ENCODE assay signal across 1 cellular context in the genomic region with DNA sequence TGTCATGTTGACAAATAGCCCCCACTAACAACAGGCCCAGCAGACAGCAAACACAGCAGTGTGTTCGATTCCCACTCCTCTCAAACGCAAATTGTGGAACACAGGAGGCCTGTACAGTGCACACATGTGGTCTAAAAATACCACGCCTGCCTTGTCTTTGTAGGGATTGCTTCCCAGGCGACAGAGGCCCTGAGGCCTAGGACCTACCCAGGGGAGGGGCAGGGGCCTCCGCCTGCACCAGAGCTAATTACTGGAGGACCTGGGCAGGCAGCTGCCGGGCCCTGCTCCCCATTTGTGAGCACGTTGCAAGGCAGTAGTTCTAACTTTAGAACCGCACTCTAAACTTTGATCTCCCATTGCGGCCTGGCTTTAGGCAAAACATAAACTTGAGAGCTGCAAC.
TF ChIP-seq lines count a peak whose summit lies in the region.

No MANE protein-coding gene starts in this region.

TF ChIP-seq in GM23338, 12 proteins besides CTCF, POLR2A, EP300 and RAD21:
- TF ChIP-seq, protein P1, sequence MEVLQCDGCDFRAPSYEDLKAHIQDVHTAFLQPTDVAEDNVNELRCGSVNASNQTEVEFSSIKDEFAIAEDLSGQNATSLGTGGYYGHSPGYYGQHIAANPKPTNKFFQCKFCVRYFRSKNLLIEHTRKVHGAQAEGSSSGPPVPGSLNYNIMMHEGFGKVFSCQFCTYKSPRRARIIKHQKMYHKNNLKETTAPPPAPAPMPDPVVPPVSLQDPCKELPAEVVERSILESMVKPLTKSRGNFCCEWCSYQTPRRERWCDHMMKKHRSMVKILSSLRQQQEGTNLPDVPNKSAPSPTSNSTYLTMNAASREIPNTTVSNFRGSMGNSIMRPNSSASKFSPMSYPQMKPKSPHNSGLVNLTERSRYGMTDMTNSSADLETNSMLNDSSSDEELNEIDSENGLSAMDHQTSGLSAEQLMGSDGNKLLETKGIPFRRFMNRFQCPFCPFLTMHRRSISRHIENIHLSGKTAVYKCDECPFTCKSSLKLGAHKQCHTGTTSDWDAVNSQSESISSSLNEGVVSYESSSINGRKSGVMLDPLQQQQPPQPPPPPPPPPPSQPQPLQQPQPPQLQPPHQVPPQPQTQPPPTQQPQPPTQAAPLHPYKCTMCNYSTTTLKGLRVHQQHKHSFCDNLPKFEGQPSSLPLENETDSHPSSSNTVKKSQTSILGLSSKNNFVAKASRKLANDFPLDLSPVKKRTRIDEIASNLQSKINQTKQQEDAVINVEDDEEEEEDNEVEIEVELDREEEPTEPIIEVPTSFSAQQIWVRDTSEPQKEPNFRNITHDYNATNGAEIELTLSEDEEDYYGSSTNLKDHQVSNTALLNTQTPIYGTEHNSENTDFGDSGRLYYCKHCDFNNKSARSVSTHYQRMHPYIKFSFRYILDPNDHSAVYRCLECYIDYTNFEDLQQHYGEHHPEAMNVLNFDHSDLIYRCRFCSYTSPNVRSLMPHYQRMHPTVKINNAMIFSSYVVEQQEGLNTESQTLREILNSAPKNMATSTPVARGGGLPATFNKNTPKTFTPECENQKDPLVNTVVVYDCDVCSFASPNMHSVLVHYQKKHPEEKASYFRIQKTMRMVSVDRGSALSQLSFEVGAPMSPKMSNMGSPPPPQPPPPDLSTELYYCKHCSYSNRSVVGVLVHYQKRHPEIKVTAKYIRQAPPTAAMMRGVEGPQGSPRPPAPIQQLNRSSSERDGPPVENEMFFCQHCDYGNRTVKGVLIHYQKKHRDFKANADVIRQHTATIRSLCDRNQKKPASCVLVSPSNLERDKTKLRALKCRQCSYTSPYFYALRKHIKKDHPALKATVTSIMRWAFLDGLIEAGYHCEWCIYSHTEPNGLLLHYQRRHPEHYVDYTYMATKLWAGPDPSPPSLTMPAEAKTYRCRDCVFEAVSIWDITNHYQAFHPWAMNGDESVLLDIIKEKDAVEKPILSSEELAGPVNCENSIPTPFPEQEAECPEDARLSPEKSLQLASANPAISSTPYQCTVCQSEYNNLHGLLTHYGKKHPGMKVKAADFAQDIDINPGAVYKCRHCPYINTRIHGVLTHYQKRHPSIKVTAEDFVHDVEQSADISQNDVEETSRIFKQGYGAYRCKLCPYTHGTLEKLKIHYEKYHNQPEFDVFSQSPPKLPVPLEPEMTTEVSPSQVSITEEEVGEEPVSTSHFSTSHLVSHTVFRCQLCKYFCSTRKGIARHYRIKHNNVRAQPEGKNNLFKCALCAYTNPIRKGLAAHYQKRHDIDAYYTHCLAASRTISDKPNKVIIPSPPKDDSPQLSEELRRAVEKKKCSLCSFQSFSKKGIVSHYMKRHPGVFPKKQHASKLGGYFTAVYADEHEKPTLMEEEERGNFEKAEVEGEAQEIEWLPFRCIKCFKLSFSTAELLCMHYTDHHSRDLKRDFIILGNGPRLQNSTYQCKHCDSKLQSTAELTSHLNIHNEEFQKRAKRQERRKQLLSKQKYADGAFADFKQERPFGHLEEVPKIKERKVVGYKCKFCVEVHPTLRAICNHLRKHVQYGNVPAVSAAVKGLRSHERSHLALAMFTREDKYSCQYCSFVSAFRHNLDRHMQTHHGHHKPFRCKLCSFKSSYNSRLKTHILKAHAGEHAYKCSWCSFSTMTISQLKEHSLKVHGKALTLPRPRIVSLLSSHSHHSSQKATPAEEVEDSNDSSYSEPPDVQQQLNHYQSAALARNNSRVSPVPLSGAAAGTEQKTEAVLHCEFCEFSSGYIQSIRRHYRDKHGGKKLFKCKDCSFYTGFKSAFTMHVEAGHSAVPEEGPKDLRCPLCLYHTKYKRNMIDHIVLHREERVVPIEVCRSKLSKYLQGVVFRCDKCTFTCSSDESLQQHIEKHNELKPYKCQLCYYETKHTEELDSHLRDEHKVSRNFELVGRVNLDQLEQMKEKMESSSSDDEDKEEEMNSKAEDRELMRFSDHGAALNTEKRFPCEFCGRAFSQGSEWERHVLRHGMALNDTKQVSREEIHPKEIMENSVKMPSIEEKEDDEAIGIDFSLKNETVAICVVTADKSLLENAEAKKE (CRISPR knock-in tag; IDR thresholded peaks at IDR 0.05): no peak
- TF ChIP-seq EZH2phosphoT487 (IDR thresholded peaks at IDR 0.05; ENCODE audit: unreplicated experiment) (no peak), JUNB (IDR thresholded peaks at IDR 0.05; ENCODE audit: unreplicated experiment) (no peak), ZNF331 (CRISPR knock-in tag; IDR thresholded peaks at IDR 0.05; ENCODE audit: low read depth) (no peak), NANOG (IDR thresholded peaks at IDR 0.05; ENCODE audit: borderline replicate concordance) (no peak), CREB1 (CRISPR knock-in tag; IDR thresholded peaks at IDR 0.05; ENCODE audit: low read depth) (no peak), ZNF114 (CRISPR knock-in tag; IDR thresholded peaks at IDR 0.05) (no peak), POLR2AphosphoS5 (IDR thresholded peaks at IDR 0.05; ENCODE audit: low read depth) (no peak), REST (IDR thresholded peaks at IDR 0.05; ENCODE audit: unreplicated experiment) (no peak), STAT1 (IDR thresholded peaks at IDR 0.05; ENCODE audit: unreplicated experiment) (no peak), EZH2 (IDR thresholded peaks at IDR 0.05; ENCODE audit: low read depth, unreplicated experiment) (no peak)
- TF ChIP-seq, protein P2, sequence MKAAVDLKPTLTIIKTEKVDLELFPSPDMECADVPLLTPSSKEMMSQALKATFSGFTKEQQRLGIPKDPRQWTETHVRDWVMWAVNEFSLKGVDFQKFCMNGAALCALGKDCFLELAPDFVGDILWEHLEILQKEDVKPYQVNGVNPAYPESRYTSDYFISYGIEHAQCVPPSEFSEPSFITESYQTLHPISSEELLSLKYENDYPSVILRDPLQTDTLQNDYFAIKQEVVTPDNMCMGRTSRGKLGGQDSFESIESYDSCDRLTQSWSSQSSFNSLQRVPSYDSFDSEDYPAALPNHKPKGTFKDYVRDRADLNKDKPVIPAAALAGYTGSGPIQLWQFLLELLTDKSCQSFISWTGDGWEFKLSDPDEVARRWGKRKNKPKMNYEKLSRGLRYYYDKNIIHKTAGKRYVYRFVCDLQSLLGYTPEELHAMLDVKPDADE (IDR thresholded peaks at IDR 0.05): no peak
